8 cellular contexts compared by ENCODE assay signal in genomic region chr17:28763804-28764266, GRCh38. TPM values are rescaled to one million over a fixed set of nuclear protein-coding genes. Genes with fewer than 3 reads are reported as not detected.
DNase-seq lines count a peak whose midpoint lies in the region; ATAC-seq and TF ChIP-seq lines count a peak whose summit lies in the region.

No MANE protein-coding gene starts in this region.

- ATAC-seq in left colon: peak; percentile 48
- ATAC-seq in GM21529 (IDR thresholded peaks at IDR 0.05; ENCODE audit: unreplicated experiment): no peak

- H3K27ac ChIP-seq in mammary epithelial cell (ENCODE audit: insufficient read depth, low read depth, low read length): no peak overlapping the region

- H3K27me3 ChIP-seq in mammary epithelial cell (ENCODE audit: insufficient read depth, low read length): no peaks in the 10 kb centered on the region

- WGBS in mammary epithelial cell (ENCODE audit: low coverage, missing lambda C conversion rate): 78% methylated on average over 5 of the region's 5 CpGs

- dilution Hi-C loops in mammary epithelial cell (cut with HindIII; ENCODE audit: low sequenced_read_pairs): loop anchor here (5.0 kb wide), 2 partner anchors 103 to 153 kb away; no protein-coding TSS in a partner anchor

- peaks cover 18 to 32% of the 10 kb centered on the region in 2 donors for H3K36me3 Mint-ChIP-seq in CD14-positive monocyte

- CTCF ChIA-PET in mammary epithelial cell (lab: Charles Lee; ENCODE audit: low non-redundant PET): interaction anchor here (0.6 to 1.2 kb wide), 13 partner anchors 11 to 354 kb away, joined by 3 to 26 read pairs (median 4); partner anchors contain the start of genes FLOT2 and PHF12

- no peak overlapping the region for H3K4me2 ChIP-seq in mammary epithelial cell (ENCODE audit: insufficient read depth, low read depth, low read length)

- H3K4me3 Mint-ChIP-seq in CD14-positive monocyte: no peak overlapping the region

- intact Hi-C loops in CD14-positive monocyte (cut with micrococcal nuclease): loop anchor here (10.0 kb wide), 3 partner anchors 71 to 351 kb away; partner anchors contain the start of gene ERAL1 (in 1 of the 2)
- intact Hi-C loops in mammary epithelial cell (cut with micrococcal nuclease): loop anchor here (1.0 to 5.0 kb wide), 5 partner anchors 47 to 188 kb away; partner anchors contain the start of genes DHRS13, FLOT2 and PHF12
- intact Hi-C loops in left colon (cut with DNase I, micrococcal nuclease): loop anchor here in 1 of 2 donors (10.0 kb wide), 2 partner anchors 131 to 161 kb away; partner anchors contain the start of gene FLOT2

- no peak overlapping the region for H3K9ac ChIP-seq in mammary epithelial cell (ENCODE audit: insufficient read depth, low read length)

- H3K27me3 Mint-ChIP-seq in CD14-positive monocyte (ENCODE audit: low read depth in 3 of 3): peaks cover 0 to 2% (median 0%) of the 10 kb centered on the region in 3 donors

- H3K4me3 ChIP-seq in mammary epithelial cell (replicated peaks in 1 of 3; ENCODE audit: insufficient read depth in 1 of 3, low read depth in 2 of 3, low read length in 3 of 3): no peak overlapping the region

- BruUV-seq in mammary epithelial cell (replicated peaks; lab: Mats Ljungman, UMichigan): no TSS peak

- H3K9me3 ChIP-seq in mammary epithelial cell (replicated peaks; ENCODE audit: insufficient read depth, low read length): no peaks in the 10 kb centered on the region

- peaks cover 19% of the 10 kb centered on the region for H3K4me1 Mint-ChIP-seq in CD14-positive monocyte

- in situ Hi-C loops in mammary epithelial cell (cut with MboI; ENCODE audit: low sequenced_read_pairs in 2 of 2): loop anchor here in 1 of 2 donors (10.0 kb wide), 1 partner anchor 131 kb away; the partner anchor contains the start of gene FLOT2

- no peak for DNase-seq in CD14-positive monocyte (ENCODE audit: low spot score)
- DNase-seq in H4 (ENCODE audit: low spot score): peak; percentile 56
- peak; percentile 22 for DNase-seq in NCI-H2196 treated with DMSO at 0.1 percent for 48 hours (lab: John Stamatoyannopoulos, UW; ENCODE audit: unreplicated experiment)
- DNase-seq in activated CD4-positive, CD25-positive, alpha-beta regulatory T cell (lab: John Stamatoyannopoulos, UW): peak; percentile 53 to 75 (median 67)
- DNase-seq in mammary epithelial cell: peak; percentile 52
- DNase-seq in left colon: peak; percentile 63 to 85
- DNase-seq in stimulated activated CD4-positive, alpha-beta T cell treated with anti-CD3 and anti-CD28 coated beads, TNF-alpha, amount 100 ng/mL, for 1 hour (ENCODE audit: low read depth in 3 of 3, low spot score in 1 of 3): peak; percentile 42 to 56 (median 45)

- TF ChIP-seq CTCF in CD14-positive monocyte (IDR thresholded peaks at IDR 0.05) (peak; percentile 93), mammary epithelial cell (conservative IDR thresholded peaks at IDR 0.05 in 1 of 2, IDR thresholded peaks at IDR 0.05 in 1 of 2; ENCODE audit: extremely low read depth in 1 of 2, insufficient read depth in 1 of 2, low read depth in 1 of 2, low read length in 2 of 2) (peak; percentile 80 to 96)

- peaks cover 62% of the 10 kb centered on the region for H3K79me2 ChIP-seq in mammary epithelial cell (ENCODE audit: insufficient read depth, low read length)

- H3K36me3 ChIP-seq in mammary epithelial cell (ENCODE audit: insufficient read depth, low read length): peaks cover 14% of the 10 kb centered on the region

- H4K20me1 ChIP-seq in mammary epithelial cell (ENCODE audit: insufficient read depth, low read length): peaks cover under 1% of the 10 kb centered on the region

- no peak overlapping the region for H3K27ac Mint-ChIP-seq in CD14-positive monocyte

- H2AFZ ChIP-seq in mammary epithelial cell (ENCODE audit: low read depth, low read length): no peak overlapping the region

- H3K4me1 ChIP-seq in mammary epithelial cell (ENCODE audit: insufficient read depth, low read length): peaks cover 15% of the 10 kb centered on the region

- H3K9me3 Mint-ChIP-seq in CD14-positive monocyte: no peaks in the 10 kb centered on the region

RNA-seq across cellular contexts. Expression of gene TRAF4, which starts 20.0 kb away (rescaled TPM):
- polyA plus RNA-seq in CD14-positive monocyte (1 to 10 TPM in 1 of 2 donors, under 1 TPM in 1; 0.33 to 1.0 TPM), mammary epithelial cell (85.3 TPM)
- total RNA-seq in H4 (2014; rRNA removed; shearing (Covaris generic)): 27.7 and 40.5 TPM in 2 replicates
- total RNA-seq in mammary epithelial cell (100 to 1,000 TPM in 1 of 2 donors, 10 to 100 TPM in 1; 50.5 to 147 TPM), left colon (100 to 1,000 TPM; 116 to 136 TPM)
- polyA minus RNA-seq in mammary epithelial cell: 133 TPM

RNA-seq across cellular contexts. Expression of gene NEK8, which starts 35.2 kb away (rescaled TPM):
- polyA plus RNA-seq in CD14-positive monocyte: 1 to 10 TPM; 2.7 to 3.1 TPM
- total RNA-seq in H4 (2014; rRNA removed; shearing (Covaris generic)): 1.4 and 3.1 TPM in 2 replicates
- 1 to 10 TPM; 5.5 to 7.0 TPM for total RNA-seq in mammary epithelial cell
- polyA plus RNA-seq in mammary epithelial cell: 4.6 TPM
- polyA minus RNA-seq in mammary epithelial cell: 2.6 TPM
- total RNA-seq in left colon: 1 to 10 TPM; 5.6 to 5.7 TPM

RNA-seq across cellular contexts. Expression of gene TLCD1, which starts 37.8 kb away (rescaled TPM):
- not detected for polyA plus RNA-seq in CD14-positive monocyte
- total RNA-seq in H4 (2014; rRNA removed; shearing (Covaris generic)): 21.0 and 34.2 TPM in 2 replicates
- total RNA-seq in mammary epithelial cell: 10 to 100 TPM in 1 of 2 donors, 1 to 10 TPM in 1; 4.7 to 16.7 TPM
- polyA plus RNA-seq in mammary epithelial cell: 19.8 TPM
- 10.1 TPM for polyA minus RNA-seq in mammary epithelial cell
- total RNA-seq in left colon: 10 to 100 TPM in 1 of 2 donors, 1 to 10 TPM in 1; 7.1 to 12.8 TPM

RNA-seq across cellular contexts. Expression of gene RPL23A, which starts 44.0 kb away (rescaled TPM):
- polyA plus RNA-seq in CD14-positive monocyte: 1,000 to 10,000 TPM; 1,152 to 1,304 TPM
- total RNA-seq in H4 (2014; rRNA removed; shearing (Covaris generic)): 957 and 967 TPM in 2 replicates
- 1,000 to 10,000 TPM in 1 of 2 donors, 100 to 1,000 TPM in 1; 335 to 1,232 TPM for total RNA-seq in mammary epithelial cell
- 685 TPM for polyA plus RNA-seq in mammary epithelial cell
- 785 TPM for polyA minus RNA-seq in mammary epithelial cell
- total RNA-seq in left colon: 1,000 to 10,000 TPM; 1,131 to 1,234 TPM

RNA-seq across cellular contexts. Expression of gene RAB34, which starts 46.2 kb away (rescaled TPM):
- polyA plus RNA-seq in CD14-positive monocyte (10 to 100 TPM; 66.7 to 79.1 TPM), mammary epithelial cell (176 TPM)
- 233 and 275 TPM in 2 replicates for total RNA-seq in H4 (2014; rRNA removed; shearing (Covaris generic))
- total RNA-seq in mammary epithelial cell (10 to 100 TPM; 68.2 to 83.4 TPM), left colon (10 to 100 TPM in 1 of 2 donors, 1 to 10 TPM in 1; 6.9 to 17.4 TPM)
- polyA minus RNA-seq in mammary epithelial cell: 135 TPM
